Comparison of ENCODE assay signal across 12 cellular contexts in genomic region chr7:2357165-2357564, GRCh38. TPM values are rescaled to one million over a fixed set of nuclear protein-coding genes. Genes with fewer than 3 reads are reported as not detected.
A peak's percentile ranks its signal among the peaks of the same experiment; 100 is the strongest.
DNase-seq lines count a peak whose midpoint lies in the region; ATAC-seq and TF ChIP-seq lines count a peak whose summit lies in the region.
"Had no signal": no experiment of that assay in that cellular context is flagged by ENCODE, and none has a peak within 500 bp of the region (broad histone marks: within the 10 kb centered on the region; RNA-seq: fewer than 3 reads in every experiment).

No MANE protein-coding gene starts in this region.

- ATAC-seq in GM19463 (IDR thresholded peaks at IDR 0.05; ENCODE audit: unreplicated experiment), result no peak

- H3K27ac ChIP-seq in ACC112 (ENCODE audit: low read depth, low read length) (no peak overlapping the region), VCaP (peak overlapping the region; percentile 100; the same call in 1 of the 2 replicates)
- H3K27ac ChIP-seq: ovary had no signal

- H3K4me3 ChIP-seq in ACC112 (ENCODE audit: low read depth, low read length) (peak overlapping the region; percentile 99), fibroblast of the aortic adventitia (ENCODE audit: low read depth, low read length) (peak overlapping the region; percentile 37)
- H3K4me3 ChIP-seq: ovary had no signal

- no peak overlapping the region for H2AFZ ChIP-seq in ACC112 (ENCODE audit: low read length, unreplicated experiment)

- TF ChIP-seq CTCF in VCaP (conservative IDR thresholded peaks at IDR 0.05), result no peak
- TF ChIP-seq CTCF in fibroblast of the aortic adventitia (IDR thresholded peaks at IDR 0.05; ENCODE audit: insufficient read depth, low read length), result no peak

- H3K4me1 ChIP-seq in ACC112 (ENCODE audit: control insufficient read depth, insufficient read depth, low read length, unreplicated experiment), result peaks cover 15% of the 10 kb centered on the region

- H3K27me3 ChIP-seq in ACC112 (ENCODE audit: insufficient read depth, low read length), result no peaks in the 10 kb centered on the region
- H3K27me3 ChIP-seq: ovary had no signal

- peaks cover 76% of the 10 kb centered on the region for H3K79me2 ChIP-seq in ACC112 (ENCODE audit: control insufficient read depth, insufficient read depth, low read length, unreplicated experiment)

- H3K36me3 ChIP-seq in ACC112 (ENCODE audit: insufficient read depth, low read length), result peaks cover 15% of the 10 kb centered on the region
- H3K36me3 ChIP-seq: ovary had no signal

- DNase-seq in ELF-1 (ENCODE audit: low read depth, low spot score) (peak; percentile 28), fibroblast of the aortic adventitia (ENCODE audit: low read depth) (no peak), NCI-H345 (lab: John Stamatoyannopoulos, UW) (no peak), AML-193 (lab: John Stamatoyannopoulos, UW) (no peak)
- DNase-seq in activated effector memory CD4-positive, alpha-beta T cell treated with Interleukin-2 at 50 U/mL for 16 hours, result no peak
- DNase-seq: EL, NCI-H2227 treated with DMSO at 0.1 percent for 48 hours, ovary, SW 1271 had no signal

RNA-seq across cellular contexts. Expression of gene EIF3B, which starts 2.5 kb away (rescaled TPM):
- 150 and 173 TPM in 2 replicates for total RNA-seq in fibroblast of the aortic adventitia (ENCODE audit: low replicate concordance)

RNA-seq across cellular contexts. Expression of gene SNX8, which starts 42.9 kb away (rescaled TPM):
- 12.1 and 19.4 TPM in 2 replicates for total RNA-seq in fibroblast of the aortic adventitia (ENCODE audit: low replicate concordance)

RNA-seq across cellular contexts. Expression of gene CHST12, which starts 46.2 kb away (rescaled TPM):
- 2.2 and 4.2 TPM in 2 replicates for total RNA-seq in fibroblast of the aortic adventitia (ENCODE audit: low replicate concordance)
